ENCODE assay signal across 8 cellular contexts in genomic region chr4:76758290-76758882, GRCh38.
A peak's percentile ranks its signal among the peaks of the same experiment; 100 is the strongest.
DNase-seq lines count a peak whose midpoint lies in the region; ATAC-seq and TF ChIP-seq lines count a peak whose summit lies in the region.

No MANE protein-coding gene starts in this region.

- no peaks in the 10 kb centered on the region for H3K79me2 ChIP-seq in neural cell (replicated peaks; ENCODE audit: insufficient read depth, low read length)

- peak; percentile 57 for TF ChIP-seq RAD21 in neural cell (conservative IDR thresholded peaks at IDR 0.05)

- H3K36me3 Mint-ChIP-seq in Caco-2 (ENCODE audit: insufficient read depth, unreplicated experiment) = peaks cover 14% of the 10 kb centered on the region
- H3K36me3 Mint-ChIP-seq in activated CD4-positive, alpha-beta memory T cell treated with anti-CD3 and anti-CD28 coated beads for 36 hours = no peaks in the 10 kb centered on the region

- no peaks in the 10 kb centered on the region for H3K9me2 ChIP-seq in neural cell (ENCODE audit: insufficient read depth, low read length)

- H3K4me3 ChIP-seq in Caco-2 (ENCODE audit: low read depth, low read length) (no peak overlapping the region), HAP-1 (no peak overlapping the region), neural cell (ENCODE audit: low read length) (no peak overlapping the region)

- TF ChIP-seq POLR2A in erythroblast (IDR thresholded peaks at IDR 0.05; ENCODE audit: low read length) = no peak

- H3K9ac ChIP-seq in neural cell (ENCODE audit: low read length) = no peak overlapping the region

- no peak for TF ChIP-seq EP300 in neural cell (conservative IDR thresholded peaks at IDR 0.05; ENCODE audit: poor library complexity, severe bottlenecking)

- no peaks in the 10 kb centered on the region for H3F3A ChIP-seq in neural cell (ENCODE audit: insufficient read depth, low read length, poor library complexity, severe bottlenecking)

- CTCF ChIA-PET in Caco-2 (lab: Charles Lee) = interaction anchor here (0.6 to 1.2 kb wide), 16 partner anchors 22 to 1391 kb away, joined by 3 to 12 read pairs (median 3); partner anchors contain the start of gene SOWAHB
- CTCF ChIA-PET in activated CD4-positive, alpha-beta memory T cell treated with anti-CD3 and anti-CD28 coated beads for 36 hours (lab: Charles Lee) = interaction anchor here (0.7 to 3.6 kb wide), 7 partner anchors 223 to 328 kb away, joined by 3 to 10 read pairs (median 4); no protein-coding TSS in a partner anchor

- DNase-seq in Caco-2 = peak in 1 of 2 experiments; percentile 36
- peak; percentile 34 to 59 for DNase-seq in HAP-1 (ENCODE audit: low spot score in 2 of 2)
- DNase-seq in RPMI7951 (ENCODE audit: low read depth) = peak; percentile 76
- peak; percentile 16 to 41 for DNase-seq in erythroblast (lab: John Stamatoyannopoulos, UW)
- DNase-seq in effector CD8-positive, alpha-beta T cell (lab: John Stamatoyannopoulos, UW) = no peak
- DNase-seq in activated CD4-positive, alpha-beta memory T cell treated with anti-CD3 and anti-CD28 coated beads for 36 hours = no peak

- POLR2A ChIA-PET in Caco-2 (lab: Charles Lee) = no interaction called here
- POLR2A ChIA-PET in activated CD4-positive, alpha-beta memory T cell treated with anti-CD3 and anti-CD28 coated beads for 36 hours (lab: Charles Lee) = no interaction called here

- H3K27me3 Mint-ChIP-seq in Caco-2 (ENCODE audit: insufficient read depth, unreplicated experiment) = no peaks in the 10 kb centered on the region
- peaks cover 7% of the 10 kb centered on the region for H3K27me3 Mint-ChIP-seq in activated CD4-positive, alpha-beta memory T cell treated with anti-CD3 and anti-CD28 coated beads for 36 hours

- in situ Hi-C loops in HAP-1 (cut with MboI; ENCODE audit: low sequenced_read_pairs) = loop anchor here (5.0 to 25.0 kb wide), 2 partner anchors 326 to 571 kb away; no protein-coding TSS in a partner anchor

- H3K4me1 ChIP-seq in Caco-2 = no peaks in the 10 kb centered on the region; the same call in 1 of the 2 replicates
- no peaks in the 10 kb centered on the region for H3K4me1 ChIP-seq in HAP-1

- intact Hi-C loops in Caco-2 (cut with micrococcal nuclease; ENCODE audit: unreplicated experiment) = loop anchor here (1.0 kb wide), 1 partner anchor 247 kb away; no protein-coding TSS in a partner anchor
- intact Hi-C loops in activated CD4-positive, alpha-beta memory T cell treated with anti-CD3 and anti-CD28 coated beads for 36 hours (cut with micrococcal nuclease) = loop anchor here (5.0 to 10.0 kb wide), 5 partner anchors 246 to 454 kb away; partner anchors contain the start of gene STBD1

- peaks cover 6% of the 10 kb centered on the region for H3K4me1 Mint-ChIP-seq in Caco-2 (ENCODE audit: low read depth, unreplicated experiment)
- H3K4me1 Mint-ChIP-seq in activated CD4-positive, alpha-beta memory T cell treated with anti-CD3 and anti-CD28 coated beads for 36 hours (ENCODE audit: low read depth) = peaks cover 11% of the 10 kb centered on the region

- H3K27me3 ChIP-seq in Caco-2 (replicated peaks; ENCODE audit: control insufficient read depth, insufficient read depth, low read length) (no peaks in the 10 kb centered on the region), HAP-1 (ENCODE audit: low read depth) (no peaks in the 10 kb centered on the region), neural cell (ENCODE audit: insufficient read depth, low read depth, low read length) (no peaks in the 10 kb centered on the region)

- BruUV-seq in Caco-2 (replicated peaks; lab: Mats Ljungman, UMichigan) = no TSS peak

- H3K9me3 Mint-ChIP-seq in Caco-2 (ENCODE audit: unreplicated experiment) = no peaks in the 10 kb centered on the region
- no peaks in the 10 kb centered on the region for H3K9me3 Mint-ChIP-seq in activated CD4-positive, alpha-beta memory T cell treated with anti-CD3 and anti-CD28 coated beads for 36 hours

- TF ChIP-seq CTCF in Caco-2 (IDR thresholded peaks at IDR 0.05; ENCODE audit: insufficient read depth in 1 of 2, low read depth in 1 of 2, low read length in 1 of 2, severe bottlenecking in 1 of 2, unreplicated experiment in 1 of 2) (peak; percentile 57 to 65), neural cell (IDR thresholded peaks at IDR 0.05; ENCODE audit: poor library complexity, severe bottlenecking) (peak; percentile 69)

- no peaks in the 10 kb centered on the region for H3K9me3 ChIP-seq in Caco-2
- no peaks in the 10 kb centered on the region for H3K9me3 ChIP-seq in HAP-1
- no peaks in the 10 kb centered on the region for H3K9me3 ChIP-seq in neural cell (ENCODE audit: low read length)

- no peaks in the 10 kb centered on the region for H4K20me1 ChIP-seq in neural cell (ENCODE audit: insufficient read depth)

- H3K27ac Mint-ChIP-seq in Caco-2 (ENCODE audit: unreplicated experiment) = no peak overlapping the region
- no peak overlapping the region for H3K27ac Mint-ChIP-seq in activated CD4-positive, alpha-beta memory T cell treated with anti-CD3 and anti-CD28 coated beads for 36 hours

- no peak overlapping the region for H2AFZ ChIP-seq in neural cell (ENCODE audit: low read depth, low read length)

- H3K4me3 Mint-ChIP-seq in Caco-2 (ENCODE audit: unreplicated experiment) = no peak overlapping the region
- H3K4me3 Mint-ChIP-seq in activated CD4-positive, alpha-beta memory T cell treated with anti-CD3 and anti-CD28 coated beads for 36 hours = no peak overlapping the region

- ATAC-seq in HG02763 (IDR thresholded peaks at IDR 0.05; ENCODE audit: unreplicated experiment) = no peak

- no peak overlapping the region for H3K4me2 ChIP-seq in neural cell (ENCODE audit: low read length)

- no peak overlapping the region for H3K27ac ChIP-seq in neural cell (ENCODE audit: low read length)

- H3K36me3 ChIP-seq in Caco-2 (ENCODE audit: control insufficient read depth, insufficient read depth, low read length) (no peaks in the 10 kb centered on the region), HAP-1 (replicated peaks) (no peaks in the 10 kb centered on the region), neural cell (ENCODE audit: insufficient read depth, low read length) (no peaks in the 10 kb centered on the region)

TF ChIP-seq in neural cell, 6 proteins besides CTCF, POLR2A, EP300 and RAD21:
- no peak for TF ChIP-seq REST (IDR thresholded peaks at IDR 0.05; ENCODE audit: borderline replicate concordance)
- no peak for TF ChIP-seq TAF1 (IDR thresholded peaks at IDR 0.05; ENCODE audit: low read depth)
- no peak for TF ChIP-seq EZH2 (IDR thresholded peaks at IDR 0.05; ENCODE audit: borderline replicate concordance, insufficient read depth, low read length, poor library complexity, severe bottlenecking)
- peak; percentile 76 for TF ChIP-seq SMC3 (conservative IDR thresholded peaks at IDR 0.05; ENCODE audit: poor library complexity)
- no peak for TF ChIP-seq POLR2AphosphoS5 (IDR thresholded peaks at IDR 0.05)
- no peak for TF ChIP-seq MXI1 (conservative IDR thresholded peaks at IDR 0.05; ENCODE audit: poor library complexity, severe bottlenecking)

Comparison
In these comparisons a context has a peak if more than half of its experiments do, and no peak if none do; other contexts are left out.
1. DNase-seq: peak in HAP-1 (2 of 2), RPMI7951 (single experiment) and erythroblast (2 of 2); none in effector CD8-positive, alpha-beta T cell (single experiment) and activated CD4-positive, alpha-beta memory T cell treated with anti-CD3 and anti-CD28 coated beads for 36 hours (single experiment).